Comparison of ENCODE assay signal across 9 cellular contexts in the genomic region with DNA sequence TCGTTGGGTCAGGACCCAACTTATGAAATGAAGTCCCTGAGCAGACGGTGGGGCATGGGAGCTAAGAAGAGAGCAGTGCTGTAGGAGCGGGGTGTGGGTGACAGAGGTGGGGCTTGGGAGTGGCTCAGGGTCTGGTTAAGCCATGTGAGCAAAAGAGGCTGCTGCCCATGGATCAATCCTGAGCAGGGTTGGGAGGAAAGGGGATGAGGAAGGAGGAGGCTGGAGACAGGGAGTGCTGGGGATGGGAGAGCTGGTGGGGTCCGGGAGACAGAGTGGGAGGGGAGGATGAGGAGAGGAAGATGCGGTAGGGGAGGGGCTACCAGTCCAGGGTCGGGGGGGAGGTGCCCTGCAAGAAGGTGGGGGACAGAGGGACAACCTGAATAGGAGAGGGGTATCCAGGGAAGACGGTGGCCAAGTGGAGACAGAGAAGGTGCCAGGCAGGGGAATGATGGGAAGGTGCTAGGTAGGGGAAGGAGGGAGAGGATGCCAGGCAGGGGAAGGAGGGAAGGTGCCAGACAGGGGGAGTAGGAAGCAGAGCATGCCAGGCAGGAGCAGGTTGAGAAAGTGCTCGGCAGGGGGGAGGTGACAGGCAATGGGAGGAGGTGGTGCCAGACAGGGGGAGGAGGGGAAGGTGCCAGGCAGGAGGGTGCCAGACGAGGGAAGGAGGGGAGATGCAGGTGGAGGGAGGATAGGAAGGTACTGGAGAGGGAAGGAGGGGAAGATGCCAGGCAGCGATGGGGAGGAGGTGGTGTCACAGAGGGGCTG. TPM values are rescaled to one million over a fixed set of nuclear protein-coding genes. Genes with fewer than 3 reads are reported as not detected.
DNase-seq lines count a peak whose midpoint lies in the region; ATAC-seq, FAIRE-seq and TF ChIP-seq lines count a peak whose summit lies in the region.
"Had no signal": no experiment of that assay in that cellular context is flagged by ENCODE, and none has a peak within 500 bp of the region (broad histone marks: within the 10 kb centered on the region; RNA-seq: fewer than 3 reads in every experiment).

No MANE protein-coding gene starts in this region.

- 0 out of 2 replicates have a peak, but pooled peaks cover 2% of the 10 kb centered on the region for H3K27me3 ChIP-seq in ACC112 (ENCODE audit: insufficient read depth, low read length)
- peaks cover 21% of the 10 kb centered on the region for H3K27me3 ChIP-seq in GM23338 (ENCODE audit: insufficient read depth)
- H3K27me3 ChIP-seq in muscle layer of duodenum (ENCODE audit: low read depth, low read length), result no peaks in the 10 kb centered on the region

- TF ChIP-seq CTCF in GM23338 (conservative IDR thresholded peaks at IDR 0.05; ENCODE audit: low read depth in 2 of 2), result no peak

- peak overlapping the region; percentile 45; the same call in 2 of the 3 replicates for H3K4me3 Mint-ChIP-seq in GM23338
- peak overlapping the region; percentile 25 for H3K4me3 Mint-ChIP-seq in activated naive CD8-positive, alpha-beta T cell treated with anti-CD3 and anti-CD28 coated beads, Interleukin-2, amount 50 U/mL, for 24 hours

- DNase-seq in GM23338 (ENCODE audit: low spot score) (peak; percentile 16), NCI-H187 (lab: John Stamatoyannopoulos, UW) (no peak), H54 (ENCODE audit: insufficient read length, low spot score) (no peak), MV-4-11 (lab: John Stamatoyannopoulos, UW) (no peak), RKO (ENCODE audit: low spot score) (no peak)
- DNase-seq in activated naive CD8-positive, alpha-beta T cell treated with anti-CD3 and anti-CD28 coated beads, Interleukin-2, amount 50 U/mL, for 24 hours, result no peak
- DNase-seq: RPMI8226 had no signal

- no peaks in the 10 kb centered on the region for H3K9me3 ChIP-seq in muscle layer of duodenum (ENCODE audit: control insufficient read depth in 1 of 2, low read length in 2 of 2)

- H3F3A ChIP-seq in GM23338 (replicated peaks; ENCODE audit: low read depth), result no peaks in the 10 kb centered on the region

- H3K4me2 ChIP-seq in GM23338, result peak overlapping the region; percentile 64; the same call in 1 of the 2 replicates

- FAIRE-seq in H54 (lab: Jason Lieb, UNC), result no peak

- H3K4me1 ChIP-seq in ACC112 (ENCODE audit: control insufficient read depth, insufficient read depth, low read length, unreplicated experiment) (no peaks in the 10 kb centered on the region), GM23338 (ENCODE audit: insufficient read depth) (peaks cover 6% of the 10 kb centered on the region; the same call in 1 of the 2 replicates), muscle layer of duodenum (ENCODE audit: control insufficient read depth in 1 of 2, insufficient read depth in 2 of 2, low read length in 2 of 2) (peaks cover 0 to 13% of the 10 kb centered on the region in 2 donors)

- H3K9me3 Mint-ChIP-seq in GM23338, result no peaks in the 10 kb centered on the region
- H3K9me3 Mint-ChIP-seq in activated naive CD8-positive, alpha-beta T cell treated with anti-CD3 and anti-CD28 coated beads, Interleukin-2, amount 50 U/mL, for 24 hours, result no peaks in the 10 kb centered on the region

- no peaks in the 10 kb centered on the region for H3K36me3 Mint-ChIP-seq in GM23338 (ENCODE audit: low read depth)
- no peaks in the 10 kb centered on the region for H3K36me3 Mint-ChIP-seq in activated naive CD8-positive, alpha-beta T cell treated with anti-CD3 and anti-CD28 coated beads, Interleukin-2, amount 50 U/mL, for 24 hours (ENCODE audit: low read depth)

- no peaks in the 10 kb centered on the region for H3K9me2 ChIP-seq in GM23338 (ENCODE audit: insufficient read depth)

- TF ChIP-seq POLR2A in H54 (IDR thresholded peaks at IDR 0.05; ENCODE audit: low read depth, low read length), result no peak

- H3K79me2 ChIP-seq in ACC112 (ENCODE audit: control insufficient read depth, insufficient read depth, low read length, unreplicated experiment) (no peaks in the 10 kb centered on the region), GM23338 (replicated peaks; ENCODE audit: insufficient read depth) (no peaks in the 10 kb centered on the region)

- peaks cover 27% of the 10 kb centered on the region for H3K27me3 Mint-ChIP-seq in GM23338 (ENCODE audit: insufficient read depth, low read depth, poor library complexity)
- H3K27me3 Mint-ChIP-seq in activated naive CD8-positive, alpha-beta T cell treated with anti-CD3 and anti-CD28 coated beads, Interleukin-2, amount 50 U/mL, for 24 hours, result peaks cover under 1% of the 10 kb centered on the region

- peak overlapping the region; percentile 63 for H3K4me3 ChIP-seq in ACC112 (ENCODE audit: low read depth, low read length)
- H3K4me3 ChIP-seq in GM23338, result peak overlapping the region; percentile 35; the same call in 1 of the 2 replicates
- H3K4me3 ChIP-seq in muscle layer of duodenum (ENCODE audit: low read depth in 1 of 2, low read length in 2 of 2), result peak overlapping the region; percentile 30 to 34

- H3K36me3 ChIP-seq in ACC112 (ENCODE audit: insufficient read depth, low read length) (no peaks in the 10 kb centered on the region), GM23338 (ENCODE audit: insufficient read depth) (no peaks in the 10 kb centered on the region), muscle layer of duodenum (ENCODE audit: control insufficient read depth in 1 of 2, insufficient read depth in 2 of 2, low read length in 2 of 2) (no peaks in the 10 kb centered on the region)

- H3K27ac ChIP-seq in ACC112 (ENCODE audit: low read depth, low read length), result no peak overlapping the region
- no peak overlapping the region for H3K27ac ChIP-seq in GM23338 (ENCODE audit: low read depth)
- H3K27ac ChIP-seq in muscle layer of duodenum (ENCODE audit: low read length), result no peak overlapping the region

- H4K20me1 ChIP-seq in GM23338 (replicated peaks; ENCODE audit: insufficient read depth), result no peaks in the 10 kb centered on the region

- H2AFZ ChIP-seq in ACC112 (ENCODE audit: low read length, unreplicated experiment) (no peak overlapping the region), GM23338 (no peak overlapping the region)

- H3K27ac Mint-ChIP-seq in GM23338, result no peak overlapping the region
- H3K27ac Mint-ChIP-seq in activated naive CD8-positive, alpha-beta T cell treated with anti-CD3 and anti-CD28 coated beads, Interleukin-2, amount 50 U/mL, for 24 hours, result no peak overlapping the region

- peaks cover 15% of the 10 kb centered on the region for H3K4me1 Mint-ChIP-seq in GM23338
- peaks cover 15% of the 10 kb centered on the region for H3K4me1 Mint-ChIP-seq in activated naive CD8-positive, alpha-beta T cell treated with anti-CD3 and anti-CD28 coated beads, Interleukin-2, amount 50 U/mL, for 24 hours

- ATAC-seq in GM23338, result no peak; the same call in 2 of the 3 replicates
- ATAC-seq in activated naive CD8-positive, alpha-beta T cell treated with anti-CD3 and anti-CD28 coated beads, Interleukin-2, amount 50 U/mL, for 24 hours, result no peak

TF ChIP-seq in GM23338, 12 proteins besides CTCF, POLR2A, EP300 and RAD21 (continues in another document):
- TF ChIP-seq JUNB (IDR thresholded peaks at IDR 0.05; ENCODE audit: unreplicated experiment), result no peak
- TF ChIP-seq CREB1 (CRISPR knock-in tag; IDR thresholded peaks at IDR 0.05; ENCODE audit: low read depth), result no peak
- TF ChIP-seq POLR2AphosphoS5 (IDR thresholded peaks at IDR 0.05; ENCODE audit: low read depth), result no peak
- TF ChIP-seq EZH2 (IDR thresholded peaks at IDR 0.05; ENCODE audit: low read depth, unreplicated experiment), result no peak
- TF ChIP-seq ZNF114 (CRISPR knock-in tag; IDR thresholded peaks at IDR 0.05), result no peak
- no peak for TF ChIP-seq ZNF331 (CRISPR knock-in tag; IDR thresholded peaks at IDR 0.05; ENCODE audit: low read depth)
- TF ChIP-seq, protein P1, sequence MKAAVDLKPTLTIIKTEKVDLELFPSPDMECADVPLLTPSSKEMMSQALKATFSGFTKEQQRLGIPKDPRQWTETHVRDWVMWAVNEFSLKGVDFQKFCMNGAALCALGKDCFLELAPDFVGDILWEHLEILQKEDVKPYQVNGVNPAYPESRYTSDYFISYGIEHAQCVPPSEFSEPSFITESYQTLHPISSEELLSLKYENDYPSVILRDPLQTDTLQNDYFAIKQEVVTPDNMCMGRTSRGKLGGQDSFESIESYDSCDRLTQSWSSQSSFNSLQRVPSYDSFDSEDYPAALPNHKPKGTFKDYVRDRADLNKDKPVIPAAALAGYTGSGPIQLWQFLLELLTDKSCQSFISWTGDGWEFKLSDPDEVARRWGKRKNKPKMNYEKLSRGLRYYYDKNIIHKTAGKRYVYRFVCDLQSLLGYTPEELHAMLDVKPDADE (IDR thresholded peaks at IDR 0.05), result no peak
- TF ChIP-seq, protein P2, sequence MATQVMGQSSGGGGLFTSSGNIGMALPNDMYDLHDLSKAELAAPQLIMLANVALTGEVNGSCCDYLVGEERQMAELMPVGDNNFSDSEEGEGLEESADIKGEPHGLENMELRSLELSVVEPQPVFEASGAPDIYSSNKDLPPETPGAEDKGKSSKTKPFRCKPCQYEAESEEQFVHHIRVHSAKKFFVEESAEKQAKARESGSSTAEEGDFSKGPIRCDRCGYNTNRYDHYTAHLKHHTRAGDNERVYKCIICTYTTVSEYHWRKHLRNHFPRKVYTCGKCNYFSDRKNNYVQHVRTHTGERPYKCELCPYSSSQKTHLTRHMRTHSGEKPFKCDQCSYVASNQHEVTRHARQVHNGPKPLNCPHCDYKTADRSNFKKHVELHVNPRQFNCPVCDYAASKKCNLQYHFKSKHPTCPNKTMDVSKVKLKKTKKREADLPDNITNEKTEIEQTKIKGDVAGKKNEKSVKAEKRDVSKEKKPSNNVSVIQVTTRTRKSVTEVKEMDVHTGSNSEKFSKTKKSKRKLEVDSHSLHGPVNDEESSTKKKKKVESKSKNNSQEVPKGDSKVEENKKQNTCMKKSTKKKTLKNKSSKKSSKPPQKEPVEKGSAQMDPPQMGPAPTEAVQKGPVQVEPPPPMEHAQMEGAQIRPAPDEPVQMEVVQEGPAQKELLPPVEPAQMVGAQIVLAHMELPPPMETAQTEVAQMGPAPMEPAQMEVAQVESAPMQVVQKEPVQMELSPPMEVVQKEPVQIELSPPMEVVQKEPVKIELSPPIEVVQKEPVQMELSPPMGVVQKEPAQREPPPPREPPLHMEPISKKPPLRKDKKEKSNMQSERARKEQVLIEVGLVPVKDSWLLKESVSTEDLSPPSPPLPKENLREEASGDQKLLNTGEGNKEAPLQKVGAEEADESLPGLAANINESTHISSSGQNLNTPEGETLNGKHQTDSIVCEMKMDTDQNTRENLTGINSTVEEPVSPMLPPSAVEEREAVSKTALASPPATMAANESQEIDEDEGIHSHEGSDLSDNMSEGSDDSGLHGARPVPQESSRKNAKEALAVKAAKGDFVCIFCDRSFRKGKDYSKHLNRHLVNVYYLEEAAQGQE (IDR thresholded peaks at IDR 0.05; ENCODE audit: unreplicated experiment), result no peak
- TF ChIP-seq EZH2phosphoT487 (IDR thresholded peaks at IDR 0.05; ENCODE audit: unreplicated experiment), result no peak
- TF ChIP-seq STAT1 (IDR thresholded peaks at IDR 0.05; ENCODE audit: unreplicated experiment), result no peak

RNA-seq across cellular contexts. Expression of a gene that starts 27.5 kb away (rescaled TPM):
- 2.2 and 3.3 TPM in 2 replicates for total RNA-seq in GM23338 (2014; rRNA removed; shearing (Covaris generic))
- polyA plus RNA-seq in GM23338 (2016; fragmentation: Nextera tagmentation; extraction: Ambion mirVana), result 2.7 and 4.0 TPM in 2 replicates

RNA-seq across cellular contexts. Expression of a gene that starts 43.7 kb away (rescaled TPM):
- 24.9 and 26.1 TPM in 2 replicates for total RNA-seq in GM23338 (2014; rRNA removed; shearing (Covaris generic))
- polyA plus RNA-seq in GM23338 (2016; fragmentation: Nextera tagmentation; extraction: Ambion mirVana), result 4.8 and 5.4 TPM in 2 replicates

RNA-seq across cellular contexts. Expression of a gene that starts 49.0 kb away (rescaled TPM):
- total RNA-seq in GM23338 (2014; rRNA removed; shearing (Covaris generic)), result 47.9 and 58.7 TPM in 2 replicates
- polyA plus RNA-seq in GM23338 (2016; fragmentation: Nextera tagmentation; extraction: Ambion mirVana), result 17.8 and 18.7 TPM in 2 replicates
